In the genomic region with DNA sequence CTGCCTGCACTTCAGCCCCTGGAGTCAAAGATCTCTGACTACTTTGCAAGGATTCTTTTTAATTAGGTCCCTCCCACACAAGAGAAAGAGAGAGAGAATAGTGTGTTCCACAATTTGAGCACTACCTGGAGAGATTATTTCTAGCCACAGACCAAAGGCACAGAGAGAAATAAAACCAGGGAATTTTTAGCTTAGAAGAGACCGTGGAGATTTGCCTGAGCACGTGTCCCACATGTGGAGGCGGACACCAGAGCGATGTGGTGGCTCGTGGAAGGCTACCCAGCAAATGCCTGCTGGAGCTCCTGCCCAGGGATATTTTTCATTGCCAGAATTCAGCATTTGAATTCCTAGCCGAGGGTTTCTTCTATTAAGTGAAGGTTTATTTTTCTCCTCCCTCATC, we compare ENCODE assay signal across 24 cellular contexts. TPM values are rescaled to one million over a fixed set of nuclear protein-coding genes. Genes with fewer than 3 reads are reported as not detected.
"Had no signal": no experiment of that assay in that cellular context is flagged by ENCODE, and none has a peak within 500 bp of the region (broad histone marks: within the 10 kb centered on the region; RNA-seq: fewer than 3 reads in every experiment).

No MANE protein-coding gene starts in this region.

- H3K27ac Mint-ChIP-seq: activated CD4-positive, alpha-beta memory T cell treated with anti-CD3 and anti-CD28 coated beads for 36 hours; activated T-cell treated with anti-CD3 and anti-CD28 coated beads, Interleukin-2, amount 50 U/mL, for 24 hours; effector memory CD8-positive, alpha-beta T cell; memory B cell; naive thymus-derived CD8-positive, alpha-beta T cell had no signal

- H3K4me3 Mint-ChIP-seq: activated CD4-positive, alpha-beta memory T cell treated with anti-CD3 and anti-CD28 coated beads for 36 hours; activated T-cell treated with anti-CD3 and anti-CD28 coated beads, Interleukin-2, amount 50 U/mL, for 24 hours; effector memory CD8-positive, alpha-beta T cell; immature natural killer cell; memory B cell; naive thymus-derived CD8-positive, alpha-beta T cell; neural crest cell had no signal

- H3K27me3 Mint-ChIP-seq: activated CD4-positive, alpha-beta memory T cell treated with anti-CD3 and anti-CD28 coated beads for 36 hours; activated T-cell treated with anti-CD3 and anti-CD28 coated beads, Interleukin-2, amount 50 U/mL, for 24 hours had no signal

- H3K9me3 Mint-ChIP-seq: activated CD4-positive, alpha-beta memory T cell treated with anti-CD3 and anti-CD28 coated beads for 36 hours; activated T-cell treated with anti-CD3 and anti-CD28 coated beads, Interleukin-2, amount 50 U/mL, for 24 hours; effector memory CD8-positive, alpha-beta T cell; immature natural killer cell; memory B cell; naive thymus-derived CD8-positive, alpha-beta T cell; neural crest cell had no signal

- H3K27me3 ChIP-seq: colonic mucosa, testis had no signal

- H3K9me3 ChIP-seq: colonic mucosa, gastroesophageal sphincter, heart left ventricle, spleen, testis had no signal

- H3K4me3 ChIP-seq: colonic mucosa, gastroesophageal sphincter, heart left ventricle, spleen, testis had no signal

- DNase-seq: activated CD4-positive, alpha-beta memory T cell treated with anti-CD3 and anti-CD28 coated beads for 36 hours; activated CD4-positive, alpha-beta T cell treated with anti-CD3 and anti-CD28 coated beads for 48 hours; activated CD8-positive, alpha-beta memory T cell treated with anti-CD3 and anti-CD28 coated beads, Interleukin-2, amount 50 U/mL, for 4 hours; activated gamma-delta T cell; activated naive CD4-positive, alpha-beta T cell treated with anti-CD3 and anti-CD28 coated beads, Interleukin-2, amount 50 U/mL, for 16 hours; activated T-cell treated with anti-CD3 and anti-CD28 coated beads, Interleukin-2, amount 50 U/mL, for 24 hours; amniotic stem cell; colonic mucosa; effector memory CD8-positive, alpha-beta T cell; erythroblast; immature natural killer cell; midbrain; naive thymus-derived CD8-positive, alpha-beta T cell; spleen; stimulated activated naive CD4-positive, alpha-beta T cell; testis; trophoblast cell had no signal

- H3K27ac ChIP-seq: colonic mucosa, gastroesophageal sphincter, heart left ventricle, parathyroid adenoma, spleen, testis had no signal

- ATAC-seq: activated CD4-positive, CD25-positive, alpha-beta regulatory T cell treated with anti-CD3 and anti-CD28 coated beads, Interleukin-2, amount 50 U/mL, for 24 hours; effector memory CD8-positive, alpha-beta T cell; gastroesophageal sphincter; heart left ventricle; naive thymus-derived CD8-positive, alpha-beta T cell; right cardiac atrium had no signal

- H3K36me3 Mint-ChIP-seq: activated CD4-positive, alpha-beta memory T cell treated with anti-CD3 and anti-CD28 coated beads for 36 hours; immature natural killer cell; memory B cell; naive thymus-derived CD8-positive, alpha-beta T cell had no signal

- H3K4me1 Mint-ChIP-seq: immature natural killer cell, memory B cell had no signal

- H3K4me1 ChIP-seq: colonic mucosa, gastroesophageal sphincter, parathyroid adenoma, spleen had no signal

- H3K36me3 ChIP-seq: colonic mucosa, gastroesophageal sphincter, heart left ventricle, spleen had no signal

RNA-seq across cellular contexts. Expression of a gene that starts 50.6 kb away (rescaled TPM):
- polyA plus RNA-seq: immature natural killer cell; naive thymus-derived CD8-positive, alpha-beta T cell had no signal
